Comparison of ENCODE assay signal across 9 cellular contexts in the genomic region with DNA sequence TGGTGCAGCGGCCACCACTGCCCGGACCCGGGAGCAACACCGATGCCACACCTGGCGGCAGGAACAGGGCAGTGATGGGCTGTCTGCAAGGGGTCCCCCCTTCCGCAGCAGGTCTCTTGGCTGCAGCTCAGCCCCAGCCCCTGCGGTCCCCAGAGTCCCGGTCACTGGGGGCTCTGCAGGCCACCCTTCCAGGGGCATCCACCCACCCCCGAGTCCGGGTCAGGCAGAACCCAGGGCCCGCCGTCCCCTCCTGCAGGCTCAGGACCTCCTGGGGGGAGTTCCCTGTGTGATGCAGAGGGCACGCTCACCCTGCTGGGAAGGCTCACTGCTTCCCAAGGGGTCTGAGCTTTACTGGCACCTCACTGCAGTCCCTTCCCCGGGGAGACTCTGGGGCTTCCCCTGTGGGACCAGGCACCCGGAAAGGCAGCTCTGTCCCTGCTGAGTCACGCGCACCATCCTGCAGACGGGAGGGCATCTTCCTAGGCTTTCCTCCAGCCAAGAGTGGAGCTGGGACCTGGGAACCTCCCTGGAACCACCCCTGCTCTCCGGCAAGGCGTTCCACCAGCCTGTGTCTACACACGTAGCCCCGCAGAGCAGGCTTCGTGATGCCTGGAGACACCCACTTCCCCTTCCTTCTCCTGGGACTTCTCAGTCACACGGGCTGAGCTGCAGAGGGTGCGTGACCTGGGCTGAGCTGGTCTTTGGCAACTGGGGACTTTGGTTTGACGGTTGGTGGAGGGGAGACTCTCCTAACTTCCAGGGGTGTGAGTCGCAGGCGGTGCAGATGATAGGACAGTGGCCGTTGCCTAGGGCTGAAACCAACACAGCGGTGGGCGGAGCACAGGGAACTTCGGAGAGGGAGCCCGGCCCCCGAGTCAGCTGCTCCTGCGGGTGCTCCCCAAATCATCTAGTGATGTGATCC. TPM values are rescaled to one million over a fixed set of nuclear protein-coding genes. Genes with fewer than 3 reads are reported as not detected.
A peak's percentile ranks its signal among the peaks of the same experiment; 100 is the strongest.
DNase-seq lines count a peak whose midpoint lies in the region; ATAC-seq, FAIRE-seq and TF ChIP-seq lines count a peak whose summit lies in the region.
"Had no signal": no experiment of that assay in that cellular context is flagged by ENCODE, and none has a peak within 500 bp of the region (broad histone marks: within the 10 kb centered on the region; RNA-seq: fewer than 3 reads in every experiment).

No MANE protein-coding gene starts in this region.

- H2AK5ac ChIP-seq in H1 (ENCODE audit: low read depth, low read length), result no peak overlapping the region

- no peaks in the 10 kb centered on the region for H3K79me1 ChIP-seq in H1 (ENCODE audit: low read depth, low read length)

- H4K91ac ChIP-seq in H1 (replicated peaks; ENCODE audit: insufficient read length, low read length), result no peak overlapping the region

- no peak for FAIRE-seq in H1 (lab: Jason Lieb, UNC)

- H2BK15ac ChIP-seq in H1 (ENCODE audit: low read length), result peak overlapping the region; percentile 61; the same call in 1 of the 2 replicates

- no peaks in the 10 kb centered on the region for H3F3A ChIP-seq in OCI-LY1 (ENCODE audit: insufficient read depth, low read length)

- H3K36me3 ChIP-seq in OCI-LY1 (ENCODE audit: insufficient read depth, low read length) (no peaks in the 10 kb centered on the region), H1 (ENCODE audit: control insufficient read depth in 2 of 4, insufficient read depth in 4 of 4, low read length in 3 of 4) (no peaks in the 10 kb centered on the region)
- H3K36me3 ChIP-seq: cardiac muscle cell had no signal

- H3K4me3 ChIP-seq in GM12864 (ENCODE audit: low read depth, low read length), result peak overlapping the region; percentile 43
- no peak overlapping the region for H3K4me3 ChIP-seq in OCI-LY1 (ENCODE audit: low read depth, low read length, poor library complexity, severe bottlenecking)
- H3K4me3 ChIP-seq in H1 (ENCODE audit: extremely low read depth in 1 of 4, insufficient read depth in 2 of 4, low read depth in 3 of 4, low read length in 4 of 4), result no peak overlapping the region
- H3K4me3 ChIP-seq: cardiac muscle cell had no signal

- H2BK120ac ChIP-seq in H1 (replicated peaks; ENCODE audit: low read depth, low read length), result no peak overlapping the region

- H3K56ac ChIP-seq in H1 (replicated peaks; ENCODE audit: insufficient read length, low read depth, low read length), result no peak overlapping the region

- peak overlapping the region; percentile 60; the same call in 1 of the 2 replicates for H2BK5ac ChIP-seq in H1 (ENCODE audit: low read depth, low read length)

- H3K9me2 ChIP-seq in OCI-LY1 (ENCODE audit: low read depth, low read length), result no peaks in the 10 kb centered on the region

- 0 out of 2 replicates have a peak overlapping the region, but pooled peaks have one; percentile 39 for H2BK12ac ChIP-seq in H1 (ENCODE audit: low read depth, low read length)

- no peak overlapping the region for H2AFZ ChIP-seq in OCI-LY1 (ENCODE audit: low read length)
- 0 out of 2 replicates have a peak overlapping the region, but pooled peaks have one; percentile 42 for H2AFZ ChIP-seq in H1 (ENCODE audit: low read length)

- no peak overlapping the region for H4K8ac ChIP-seq in H1 (ENCODE audit: extremely low read depth, insufficient read depth, low read length)

- no peak overlapping the region for H3K14ac ChIP-seq in H1 (ENCODE audit: insufficient read length)

- H4K20me1 ChIP-seq in OCI-LY1 (ENCODE audit: insufficient read depth, low read length) (no peaks in the 10 kb centered on the region), H1 (replicated peaks in 1 of 2; ENCODE audit: control insufficient read depth in 1 of 2, insufficient read depth in 2 of 2, low read length in 2 of 2) (no peaks in the 10 kb centered on the region)

- no peak for TF ChIP-seq POLR2A in H1 (IDR thresholded peaks at IDR 0.05; ENCODE audit: control extremely low read depth in 1 of 2, low read depth in 2 of 2, low read length in 2 of 2)

- no peaks in the 10 kb centered on the region; the same call in 1 of the 2 replicates for H3K23me2 ChIP-seq in H1 (ENCODE audit: low read depth, low read length)

- H3K9ac ChIP-seq in OCI-LY1 (ENCODE audit: low read length), result no peak overlapping the region
- H3K9ac ChIP-seq in H1 (replicated peaks in 1 of 4; ENCODE audit: extremely low read depth in 1 of 4, low read depth in 3 of 4, low read length in 3 of 4), result no peak overlapping the region

- H3K4me2 ChIP-seq in OCI-LY1 (ENCODE audit: low read length) (peak overlapping the region; percentile 31; the same call in 1 of the 2 replicates), H1 (ENCODE audit: insufficient read depth in 1 of 2, low read depth in 2 of 2, low read length in 2 of 2) (no peak overlapping the region)

- no peak overlapping the region for H3K4ac ChIP-seq in H1 (replicated peaks; ENCODE audit: insufficient read length, low read depth, low read length)

- no peak for TF ChIP-seq RAD21 in H1 (IDR thresholded peaks at IDR 0.05 in 1 of 2, conservative IDR thresholded peaks at IDR 0.05 in 1 of 2; ENCODE audit: low read depth in 2 of 2, low read length in 2 of 2)

- H3K4me1 ChIP-seq in OCI-LY1 (ENCODE audit: insufficient read depth, low read length, severe bottlenecking), result no peaks in the 10 kb centered on the region
- peaks cover 0 to 17% (median 5%) of the 10 kb centered on the region in 4 experiments; a peak in 5 of 7 replicates for H3K4me1 ChIP-seq in H1 (replicated peaks in 1 of 4; ENCODE audit: control insufficient read depth in 3 of 4, insufficient read depth in 4 of 4, low read length in 3 of 4)

- no peak overlapping the region; the same call in none of the 2 replicates for H3K18ac ChIP-seq in H1 (ENCODE audit: extremely low read depth, low read length)

- H3K79me2 ChIP-seq in OCI-LY1 (ENCODE audit: insufficient read depth, low read length), result no peaks in the 10 kb centered on the region
- no peaks in the 10 kb centered on the region for H3K79me2 ChIP-seq in H1 (ENCODE audit: control insufficient read depth in 1 of 2, insufficient read depth in 2 of 2, low read length in 2 of 2)

- DNase-seq in AG08395 (ENCODE audit: low spot score) (peak; percentile 74), GM12864 (ENCODE audit: low read depth) (no peak), H1 (ENCODE audit: low read depth in 1 of 2, low spot score in 2 of 2) (no peak), sciatic nerve (ENCODE audit: low spot score) (no peak), NCI-H2107 treated with DMSO at 0.1 percent for 48 hours (lab: John Stamatoyannopoulos, UW; ENCODE audit: unreplicated experiment) (no peak)

- no peak overlapping the region for H2BK20ac ChIP-seq in H1 (ENCODE audit: low read length)

- H3K23ac ChIP-seq in H1 (ENCODE audit: insufficient read length), result no peak overlapping the region

- no peak overlapping the region for H3K27ac ChIP-seq in OCI-LY1 (ENCODE audit: low read depth, low read length, poor library complexity, severe bottlenecking)
- H3K27ac ChIP-seq in H1 (ENCODE audit: low read depth, low read length), result no peak overlapping the region
- H3K27ac ChIP-seq: cardiac muscle cell had no signal

- no peak for TF ChIP-seq EP300 in H1 (IDR thresholded peaks at IDR 0.05; ENCODE audit: borderline replicate concordance in 1 of 2, low read depth in 2 of 2, low read length in 2 of 2)

- H3K9me3 ChIP-seq in OCI-LY1 (ENCODE audit: low read length) (no peaks in the 10 kb centered on the region), H1 (ENCODE audit: insufficient read depth in 2 of 2, low read depth in 1 of 2, low read length in 1 of 2) (no peaks in the 10 kb centered on the region)

- H3K27me3 ChIP-seq in OCI-LY1 (ENCODE audit: insufficient read depth, low read length), result no peaks in the 10 kb centered on the region; the same call in 1 of the 2 replicates
- H3K27me3 ChIP-seq in H1 (replicated peaks in 1 of 4; ENCODE audit: control insufficient read depth in 3 of 4, extremely low read depth in 1 of 4, insufficient read depth in 3 of 4, low read length in 3 of 4), result no peaks in the 10 kb centered on the region; a peak in 1 of 7 replicates

- POLR2A ChIA-PET in H1 (lab: Charles Lee; ENCODE audit: partially characterized antibody), result interaction anchor here (0.5 to 25.9 kb wide), 9 partner anchors 27 to 151 kb away, joined by 3 to 348 read pairs (median 3); a partner anchor contains a TSS

- 86% methylated on average over 35 of the region's 35 CpGs; no CpG with 5 or more reads in 1 of the 2 experiments for WGBS in H1 (ENCODE audit: extremely low coverage in 1 of 2, insufficient coverage in 1 of 2, insufficient read length in 1 of 2, insufficient replicate concordance in 2 of 2, low coverage in 1 of 2, low lambda C conversion rate in 2 of 2, missing lambda C conversion rate in 1 of 2), 2 experiments

- peak; percentile 30 for ATAC-seq in sciatic nerve
- no peak for ATAC-seq in GM18517 (IDR thresholded peaks at IDR 0.05; ENCODE audit: unreplicated experiment)
- no peak for ATAC-seq in GM21360 (IDR thresholded peaks at IDR 0.05; ENCODE audit: unreplicated experiment)

- TF ChIP-seq CTCF in GM12864 (IDR thresholded peaks at IDR 0.05; ENCODE audit: low read depth, low read length, missing control alignments) (no peak), OCI-LY1 (IDR thresholded peaks at IDR 0.05; ENCODE audit: low read length) (no peak), H1 (IDR thresholded peaks at IDR 0.05; ENCODE audit: control extremely low read depth in 1 of 3, insufficient read depth in 1 of 3, low read depth in 1 of 3, low read length in 3 of 3) (no peak)

- intact Hi-C loops in sciatic nerve (cut with DNase I), result no loop called here

- CTCF ChIA-PET in H1 (lab: Charles Lee; ENCODE audit: partially characterized antibody), result interaction anchor here (0.6 to 2.8 kb wide), 19 partner anchors 11 to 1200 kb away, joined by 3 to 21 read pairs (median 5); a partner anchor contains a TSS

- peak overlapping the region; percentile 30 for H4K5ac ChIP-seq in H1 (ENCODE audit: insufficient read length, low read depth, low read length)

RNA-seq across cellular contexts. Expression of a gene that starts 23.4 kb away (rescaled TPM):
- total RNA-seq in H1 (2021; fragmentation: NEBNext Ultra II Directional; extraction: Animal tissue kit (Norgen Biotek cat#: 25700)), result 22.2 and 25.3 TPM in 2 replicates
- polyA plus RNA-seq in H1 (2011; rRNA removed), result 43.0 and 60.9 TPM in 2 replicates
- 30.8 TPM for polyA plus RNA-seq in H1 (2011; cell fraction: cytosol; rRNA removed)
- 77.5 TPM for polyA plus RNA-seq in H1 (2011; cell fraction: nucleus; rRNA removed)
- 14.8 to 29.0 TPM (median 26.6 TPM) in 4 replicates for polyA plus RNA-seq in H1 (2012, experiment 1 of 2)
- polyA plus RNA-seq in H1 (2012, experiment 2 of 2), result 33.3 TPM
- 19.0 TPM for polyA plus RNA-seq in H1 (2013, experiment 1 of 2)
- 20.0 TPM for polyA plus RNA-seq in H1 (2013, experiment 2 of 2)
- polyA minus RNA-seq in H1 (2011; rRNA and poly(A)+ RNA removed), result 11.7 and 14.2 TPM in 2 replicates
- polyA minus RNA-seq in H1 (2011; cell fraction: cytosol; rRNA and poly(A)+ RNA removed), result 14.8 TPM
- 24.0 TPM for polyA minus RNA-seq in H1 (2011; cell fraction: nucleus; rRNA and poly(A)+ RNA removed)
- 23.0 TPM for total RNA-seq in sciatic nerve

RNA-seq across cellular contexts. Expression of a gene that starts 32.3 kb away (rescaled TPM):
- 120 and 131 TPM in 2 replicates for total RNA-seq in H1 (2021; fragmentation: NEBNext Ultra II Directional; extraction: Animal tissue kit (Norgen Biotek cat#: 25700))
- polyA plus RNA-seq in H1 (2011; rRNA removed), result 141 and 190 TPM in 2 replicates
- 185 TPM for polyA plus RNA-seq in H1 (2011; cell fraction: cytosol; rRNA removed)
- 144 TPM for polyA plus RNA-seq in H1 (2011; cell fraction: nucleus; rRNA removed)
- polyA plus RNA-seq in H1 (2012, experiment 1 of 2), result 66.6 to 148 TPM (median 135 TPM) in 4 replicates
- polyA plus RNA-seq in H1 (2012, experiment 2 of 2), result 172 TPM
- 97.0 TPM for polyA plus RNA-seq in H1 (2013, experiment 1 of 2)
- polyA plus RNA-seq in H1 (2013, experiment 2 of 2), result 97.1 TPM
- 40.8 and 41.6 TPM in 2 replicates for polyA minus RNA-seq in H1 (2011; rRNA and poly(A)+ RNA removed)
- 51.5 TPM for polyA minus RNA-seq in H1 (2011; cell fraction: cytosol; rRNA and poly(A)+ RNA removed)
- 46.7 TPM for polyA minus RNA-seq in H1 (2011; cell fraction: nucleus; rRNA and poly(A)+ RNA removed)
- 23.6 TPM for total RNA-seq in sciatic nerve

RNA-seq across cellular contexts. Expression of a gene that starts 51.6 kb away (rescaled TPM):
- total RNA-seq in H1 (2021; fragmentation: NEBNext Ultra II Directional; extraction: Animal tissue kit (Norgen Biotek cat#: 25700)), result 78.8 and 80.8 TPM in 2 replicates
- polyA plus RNA-seq in H1 (2011; rRNA removed), result 99.7 and 144 TPM in 2 replicates
- polyA plus RNA-seq in H1 (2011; cell fraction: cytosol; rRNA removed), result 68.0 TPM
- 334 TPM for polyA plus RNA-seq in H1 (2011; cell fraction: nucleus; rRNA removed)
- polyA plus RNA-seq in H1 (2012, experiment 1 of 2), result 65.1 to 84.3 TPM (median 78.3 TPM) in 4 replicates
- polyA plus RNA-seq in H1 (2012, experiment 2 of 2), result 54.5 TPM
- 39.6 TPM for polyA plus RNA-seq in H1 (2013, experiment 1 of 2)
- polyA plus RNA-seq in H1 (2013, experiment 2 of 2), result 35.7 TPM
- polyA minus RNA-seq in H1 (2011; rRNA and poly(A)+ RNA removed), result 71.4 and 95.1 TPM in 2 replicates
- polyA minus RNA-seq in H1 (2011; cell fraction: cytosol; rRNA and poly(A)+ RNA removed), result 67.2 TPM
- polyA minus RNA-seq in H1 (2011; cell fraction: nucleus; rRNA and poly(A)+ RNA removed), result 69.8 TPM
- total RNA-seq in sciatic nerve, result 79.8 TPM

RNA-seq across cellular contexts. Expression of a gene that starts 51.8 kb away (rescaled TPM):
- total RNA-seq in H1 (2021; fragmentation: NEBNext Ultra II Directional; extraction: Animal tissue kit (Norgen Biotek cat#: 25700)), result 37.0 and 41.8 TPM in 2 replicates
- 60.8 and 64.2 TPM in 2 replicates for polyA plus RNA-seq in H1 (2011; rRNA removed)
- polyA plus RNA-seq in H1 (2011; cell fraction: cytosol; rRNA removed), result 84.9 TPM
- 30.5 TPM for polyA plus RNA-seq in H1 (2011; cell fraction: nucleus; rRNA removed)
- 48.9 to 59.9 TPM (median 53.7 TPM) in 4 replicates for polyA plus RNA-seq in H1 (2012, experiment 1 of 2)
- 39.8 TPM for polyA plus RNA-seq in H1 (2012, experiment 2 of 2)
- polyA plus RNA-seq in H1 (2013, experiment 1 of 2), result 40.1 TPM
- 41.3 TPM for polyA plus RNA-seq in H1 (2013, experiment 2 of 2)
- 31.9 and 34.2 TPM in 2 replicates for polyA minus RNA-seq in H1 (2011; rRNA and poly(A)+ RNA removed)
- polyA minus RNA-seq in H1 (2011; cell fraction: cytosol; rRNA and poly(A)+ RNA removed), result 15.9 TPM
- polyA minus RNA-seq in H1 (2011; cell fraction: nucleus; rRNA and poly(A)+ RNA removed), result 18.6 TPM
- 31.8 TPM for total RNA-seq in sciatic nerve
